In the genomic region with DNA sequence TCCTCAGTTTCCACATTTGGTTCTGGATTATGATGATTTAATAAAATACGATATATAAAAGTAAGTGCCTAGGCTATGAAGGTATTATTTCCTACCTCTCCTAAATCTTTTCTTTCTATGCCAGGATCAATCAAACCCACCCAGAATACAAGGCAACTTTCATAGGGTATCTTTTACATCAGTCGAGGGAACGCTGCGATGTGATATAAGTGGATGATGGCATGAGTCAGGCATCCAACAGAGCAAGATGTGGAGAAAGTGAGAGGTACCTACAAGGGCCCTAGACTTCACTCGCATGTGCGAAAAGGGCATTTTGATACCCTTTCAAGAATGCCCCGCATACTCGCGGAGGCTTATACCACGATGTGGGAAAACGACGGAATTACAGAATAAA, we compare ENCODE assay signal across 8 cellular contexts. TPM values are rescaled to one million over a fixed set of nuclear protein-coding genes. Genes with fewer than 3 reads are reported as not detected.
DNase-seq lines count a peak whose midpoint lies in the region; ATAC-seq, FAIRE-seq and TF ChIP-seq lines count a peak whose summit lies in the region.

No MANE protein-coding gene starts in this region.

- DNase-seq in LNCaP clone FGC (ENCODE audit: low read depth) = no peak
- peak; percentile 33 for DNase-seq in bronchial epithelial cell (ENCODE audit: low read depth)
- DNase-seq in dermis blood vessel endothelial cell = no peak
- DNase-seq in GOT3 (lab: John Stamatoyannopoulos, UW) = no peak

- peak; percentile 11; the same call in 1 of the 2 replicates for TF ChIP-seq CTCF in C4-2B (conservative IDR thresholded peaks at IDR 0.05)
- no peak for TF ChIP-seq CTCF in LNCaP clone FGC (IDR thresholded peaks at IDR 0.05; ENCODE audit: control insufficient read depth, extremely low read depth, insufficient read depth)
- TF ChIP-seq CTCF in bronchial epithelial cell (IDR thresholded peaks at IDR 0.05; ENCODE audit: insufficient read depth, low read length, severe bottlenecking) = no peak

- no peak for ATAC-seq in HG02981 (IDR thresholded peaks at IDR 0.05; ENCODE audit: unreplicated experiment)
- ATAC-seq in GM19324 (IDR thresholded peaks at IDR 0.05; ENCODE audit: low FRiP score, unreplicated experiment) = no peak

- H3K36me3 ChIP-seq in bronchial epithelial cell (ENCODE audit: control insufficient read depth, insufficient read depth, low read length) = no peaks in the 10 kb centered on the region

- no peaks in the 10 kb centered on the region for H3K27me3 ChIP-seq in bronchial epithelial cell (ENCODE audit: control insufficient read depth, insufficient read depth, low read length)
- peaks cover 44% of the 10 kb centered on the region for H3K27me3 ChIP-seq in mononuclear cell (ENCODE audit: insufficient read depth, low read length)

- no peak for FAIRE-seq in bronchial epithelial cell (lab: Jason Lieb, UNC)

- H3K9me3 ChIP-seq in mononuclear cell (ENCODE audit: low read depth, low read length) = no peaks in the 10 kb centered on the region

- H3K4me3 ChIP-seq in LNCaP clone FGC (ENCODE audit: low read depth, low read length) = peak overlapping the region; percentile 81
- H3K4me3 ChIP-seq in bronchial epithelial cell (ENCODE audit: low read depth, low read length) = peak overlapping the region; percentile 80
- peak overlapping the region; percentile 44 for H3K4me3 ChIP-seq in mononuclear cell (ENCODE audit: low read length)

- H3K4me1 ChIP-seq in mononuclear cell (ENCODE audit: insufficient read depth, low read length) = peaks cover 12% of the 10 kb centered on the region

- H3K27ac ChIP-seq in C4-2B = peak overlapping the region; percentile 81

RNA-seq across cellular contexts. Expression of gene TTLL7, which starts 0.7 kb away (rescaled TPM):
- total RNA-seq in bronchial epithelial cell = 0.79 and 1.2 TPM in 2 replicates
- 0.84 TPM for total RNA-seq in mononuclear cell
- 2.0 and 2.2 TPM in 2 replicates for total RNA-seq in dermis blood vessel endothelial cell
